ENCODE assay signal across 8 cellular contexts in genomic region chr2:162072181-162072702, GRCh38. TPM values are rescaled to one million over a fixed set of nuclear protein-coding genes. Genes with fewer than 3 reads are reported as not detected.
DNase-seq lines count a peak whose midpoint lies in the region; ATAC-seq, FAIRE-seq and TF ChIP-seq lines count a peak whose summit lies in the region.

No MANE protein-coding gene starts in this region.

- H3K36me3 ChIP-seq in skeletal muscle satellite cell (ENCODE audit: insufficient read depth, low read length) (no peaks in the 10 kb centered on the region), tibial nerve (no peaks in the 10 kb centered on the region)

- H3K4me3 ChIP-seq in A549 = no peak overlapping the region
- H3K4me3 ChIP-seq in skeletal muscle satellite cell (ENCODE audit: low read length) = peak overlapping the region; percentile 74
- peak overlapping the region in 1 of 4 donors; percentile 66 for H3K4me3 ChIP-seq in tibial nerve

- TF ChIP-seq RAD21 in A549 (conservative IDR thresholded peaks at IDR 0.05 in 1 of 2, IDR thresholded peaks at IDR 0.05 in 1 of 2) = no peak

- TF ChIP-seq CTCF in A549 (IDR thresholded peaks at IDR 0.05) (no peak), tibial nerve (IDR thresholded peaks at IDR 0.05) (no peak)

- no peak for ATAC-seq in A549
- peak; percentile 59 for ATAC-seq in GM19035 (IDR thresholded peaks at IDR 0.05; ENCODE audit: unreplicated experiment)
- ATAC-seq in HG03108 (IDR thresholded peaks at IDR 0.05; ENCODE audit: unreplicated experiment) = peak; percentile 44
- ATAC-seq in stimulated activated naive B cell treated with anti-CD40 and anti-IgM and Interleukin-4, amounts not matched to agents 10 μg/mL and 1 μg/mL and 100 μg/mL, for 72 hours (replicated peaks) = no peak

- peaks cover 7 to 18% of the 10 kb centered on the region in 2 donors for H3K4me1 Mint-ChIP-seq in stimulated activated naive B cell treated with anti-CD40 and anti-IgM and Interleukin-4, amounts not matched to agents 10 μg/mL and 1 μg/mL and 100 μg/mL, for 72 hours

- no peaks in the 10 kb centered on the region for H3K9me3 Mint-ChIP-seq in stimulated activated naive B cell treated with anti-CD40 and anti-IgM and Interleukin-4, amounts not matched to agents 10 μg/mL and 1 μg/mL and 100 μg/mL, for 72 hours

- no peak overlapping the region for H3K27ac Mint-ChIP-seq in stimulated activated naive B cell treated with anti-CD40 and anti-IgM and Interleukin-4, amounts not matched to agents 10 μg/mL and 1 μg/mL and 100 μg/mL, for 72 hours

- TF ChIP-seq POLR2A in A549 (IDR thresholded peaks at IDR 0.05; ENCODE audit: low read length) = no peak
- TF ChIP-seq POLR2A in tibial nerve (IDR thresholded peaks at IDR 0.05) = no peak

- H3K27ac ChIP-seq in A549 (no peak overlapping the region), tibial nerve (peak overlapping the region in 2 of 4 donors; percentile 47 to 79)

- H3K4me1 ChIP-seq in A549 = peaks cover 8% of the 10 kb centered on the region; the same call in 2 of the 3 replicates
- peaks cover 52% of the 10 kb centered on the region for H3K4me1 ChIP-seq in skeletal muscle satellite cell (ENCODE audit: control insufficient read depth, insufficient read depth, low read length)
- H3K4me1 ChIP-seq in tibial nerve = peaks cover 0 to 42% (median 2%) of the 10 kb centered on the region in 4 donors

- no peaks in the 10 kb centered on the region for H3K9me3 ChIP-seq in A549
- H3K9me3 ChIP-seq in skeletal muscle satellite cell (replicated peaks; ENCODE audit: low read length) = no peaks in the 10 kb centered on the region
- H3K9me3 ChIP-seq in tibial nerve = no peaks in the 10 kb centered on the region

- peaks cover 37 to 48% of the 10 kb centered on the region in 2 donors for H3K27me3 Mint-ChIP-seq in stimulated activated naive B cell treated with anti-CD40 and anti-IgM and Interleukin-4, amounts not matched to agents 10 μg/mL and 1 μg/mL and 100 μg/mL, for 72 hours

- H3K36me3 Mint-ChIP-seq in stimulated activated naive B cell treated with anti-CD40 and anti-IgM and Interleukin-4, amounts not matched to agents 10 μg/mL and 1 μg/mL and 100 μg/mL, for 72 hours = no peaks in the 10 kb centered on the region

- H3K9ac ChIP-seq in skeletal muscle satellite cell (ENCODE audit: low read depth, low read length) = peak overlapping the region; percentile 82

- DNase-seq in A549 (ENCODE audit: low read depth in 1 of 2, low spot score in 1 of 2) = no peak
- DNase-seq in astrocyte of the hippocampus (ENCODE audit: low read depth, low spot score) = peak; percentile 28
- DNase-seq in tibial nerve (ENCODE audit: low spot score in 2 of 2) = no peak
- no peak for DNase-seq in iPS-NIHi11 (ENCODE audit: low spot score)
- no peak for DNase-seq in stimulated activated naive B cell treated with anti-CD40 and anti-IgM and Interleukin-4, amounts not matched to agents 10 μg/mL and 1 μg/mL and 100 μg/mL, for 72 hours

- no peaks in the 10 kb centered on the region for H3K27me3 ChIP-seq in skeletal muscle satellite cell (ENCODE audit: control insufficient read depth, insufficient read depth, low read length)
- peaks cover 0 to 8% of the 10 kb centered on the region in 2 donors for H3K27me3 ChIP-seq in tibial nerve

- POLR2A ChIA-PET in A549 (lab: Yijun Ruan, JAX) = no interaction called here

- no peak for TF ChIP-seq EP300 in A549 (IDR thresholded peaks at IDR 0.05)
- no peak for TF ChIP-seq EP300 in tibial nerve (IDR thresholded peaks at IDR 0.05)

- H3K4me3 Mint-ChIP-seq in stimulated activated naive B cell treated with anti-CD40 and anti-IgM and Interleukin-4, amounts not matched to agents 10 μg/mL and 1 μg/mL and 100 μg/mL, for 72 hours = no peak overlapping the region

- H3K4me2 ChIP-seq in A549 (peak overlapping the region; percentile 36; the same call in 1 of the 3 replicates), skeletal muscle satellite cell (ENCODE audit: low read length) (peak overlapping the region; percentile 90)

- CTCF ChIA-PET in A549 (lab: Yijun Ruan, JAX) = interaction anchor here (0.6 kb wide), 1 partner anchor 57 kb away, joined by 5 read pairs; no protein-coding TSS in a partner anchor

- no peak for FAIRE-seq in A549 (lab: Jason Lieb, UNC)

TF ChIP-seq in A549, 52 proteins besides CTCF, POLR2A, EP300 and RAD21:
- TF ChIP-seq HOXB13 (CRISPR knock-in tag; IDR thresholded peaks at IDR 0.05; ENCODE audit: low read depth) (no peak), NR3C1 (IDR thresholded peaks at IDR 0.05) (no peak), POLR2AphosphoS2 (conservative IDR thresholded peaks at IDR 0.05; ENCODE audit: low read length) (no peak), MYC (IDR thresholded peaks at IDR 0.05; ENCODE audit: borderline replicate concordance, low read length) (no peak), NFE2L2 (conservative IDR thresholded peaks at IDR 0.05; ENCODE audit: low read length) (no peak), E2F6 (IDR thresholded peaks at IDR 0.05; ENCODE audit: borderline replicate concordance, low read depth) (no peak), EHF (CRISPR knock-in tag; IDR thresholded peaks at IDR 0.05) (no peak), GATA3 (IDR thresholded peaks at IDR 0.05; ENCODE audit: borderline replicate concordance) (no peak), CEBPB (IDR thresholded peaks at IDR 0.05) (no peak), PBX3 (IDR thresholded peaks at IDR 0.05) (no peak), BHLHE40 (IDR thresholded peaks at IDR 0.05; ENCODE audit: low read depth, low read length) (no peak), FOSB (CRISPR knock-in tag; IDR thresholded peaks at IDR 0.05) (no peak), NPAS2 (CRISPR knock-in tag; IDR thresholded peaks at IDR 0.05; ENCODE audit: borderline replicate concordance) (no peak), EHMT2 (IDR thresholded peaks at IDR 0.05; ENCODE audit: low read depth) (no peak), TP53 (CRISPR knock-in tag; IDR thresholded peaks at IDR 0.05) (no peak), JUNB (IDR thresholded peaks at IDR 0.05) (no peak)
- TF ChIP-seq, protein P1, sequence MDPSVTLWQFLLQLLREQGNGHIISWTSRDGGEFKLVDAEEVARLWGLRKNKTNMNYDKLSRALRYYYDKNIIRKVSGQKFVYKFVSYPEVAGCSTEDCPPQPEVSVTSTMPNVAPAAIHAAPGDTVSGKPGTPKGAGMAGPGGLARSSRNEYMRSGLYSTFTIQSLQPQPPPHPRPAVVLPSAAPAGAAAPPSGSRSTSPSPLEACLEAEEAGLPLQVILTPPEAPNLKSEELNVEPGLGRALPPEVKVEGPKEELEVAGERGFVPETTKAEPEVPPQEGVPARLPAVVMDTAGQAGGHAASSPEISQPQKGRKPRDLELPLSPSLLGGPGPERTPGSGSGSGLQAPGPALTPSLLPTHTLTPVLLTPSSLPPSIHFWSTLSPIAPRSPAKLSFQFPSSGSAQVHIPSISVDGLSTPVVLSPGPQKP (IDR thresholded peaks at IDR 0.05; ENCODE audit: low read depth, low read length) = no peak

RNA-seq across cellular contexts. Expression of gene DPP4, which starts 1.8 kb away (rescaled TPM):
- polyA plus RNA-seq in A549 (2011; rRNA removed) (0.17 and 0.37 TPM in 2 replicates), A549 (2017; fragmentation: RNase III; extraction: RNeasy Plus Mini Kit Qiagen cat#74134 plus additional on column Dnase treatment) (0.21 to 0.31 TPM (median 0.27 TPM) in 3 replicates)
- 0.03 TPM in 2 replicates for polyA plus RNA-seq in A549 (2012; cell fraction: cytosol; rRNA removed)
- 0.09 and 0.11 TPM in 2 replicates for polyA plus RNA-seq in A549 (2012; cell fraction: nucleus; rRNA removed)
- polyA minus RNA-seq in A549 (2011; rRNA and poly(A)+ RNA removed) = 0.29 and 0.58 TPM in 2 replicates
- total RNA-seq in skeletal muscle satellite cell (2012; rRNA removed) = 105 and 175 TPM in 2 replicates
- 10 to 100 TPM in 3 of 4 donors, 1 to 10 TPM in 1; 5.2 to 22.8 (median 17.3) TPM for total RNA-seq in tibial nerve

Comparison
In these comparisons a context has a peak if more than half of its experiments do, and no peak if none do; other contexts are left out.
1. ATAC-seq: peak in GM19035 (single experiment) and HG03108 (single experiment); none in A549 (0 of 2) and stimulated activated naive B cell treated with anti-CD40 and anti-IgM and Interleukin-4, amounts not matched to agents 10 μg/mL and 1 μg/mL and 100 μg/mL, for 72 hours (0 of 2).